ENCODE assay signal across 8 cellular contexts in genomic region chr20:45971675-45972499, GRCh38. TPM values are rescaled to one million over a fixed set of nuclear protein-coding genes. Genes with fewer than 3 reads are reported as not detected.
DNase-seq lines count a peak whose midpoint lies in the region; ATAC-seq, FAIRE-seq and TF ChIP-seq lines count a peak whose summit lies in the region.

Gene ZNF335 (minus strand): TSS chr20:45972203. CDS start chr20:45971410, 793 bp downstream.

- H3K9ac ChIP-seq in HUES64 (ENCODE audit: low read depth, low read length) (peak within 1 kb of the TSS; percentile 99), OCI-LY1 (ENCODE audit: low read length) (peak within 1 kb of the TSS; percentile 96)

- no peaks in the 10 kb centered on the region for H4K20me1 ChIP-seq in OCI-LY1 (ENCODE audit: insufficient read depth, low read length)

- ATAC-seq in GM21447 (IDR thresholded peaks at IDR 0.05; ENCODE audit: unreplicated experiment) = peak; percentile 63

- H3K27me3 Mint-ChIP-seq in mesothelial cell of epicardium (ENCODE audit: low read depth) = peaks cover 4% of the 10 kb centered on the region

- H3F3A ChIP-seq in OCI-LY1 (ENCODE audit: insufficient read depth, low read length) = no peaks in the 10 kb centered on the region

- peak within 1 kb of the TSS; percentile 100 for H3K27ac Mint-ChIP-seq in mesothelial cell of epicardium

- no peaks in the 10 kb centered on the region for H3K9me3 ChIP-seq in HUES64 (ENCODE audit: insufficient read depth, low read depth, low read length)
- no peaks in the 10 kb centered on the region for H3K9me3 ChIP-seq in OCI-LY1 (ENCODE audit: low read length)

- WGBS in HUES64 = under 1% methylated on average over 72 of the region's 72 CpGs

- peaks cover 16% of the 10 kb centered on the region for H3K79me2 ChIP-seq in OCI-LY1 (ENCODE audit: insufficient read depth, low read length)

- peak; percentile 88 for DNase-seq in D721Med (ENCODE audit: insufficient read length, low spot score)
- DNase-seq in activated CD8-positive, alpha-beta memory T cell treated with anti-CD3 and anti-CD28 coated beads, Interleukin-2, amount 50 U/mL, for 4 hours = peak; percentile 95
- DNase-seq in mesothelial cell of epicardium (ENCODE audit: low spot score in 2 of 2, unreplicated experiment in 2 of 2) = peak; percentile 87 to 96
- peak; percentile 91 to 92 for DNase-seq in stimulated activated CD8-positive, alpha-beta memory T cell treated with anti-CD3 and anti-CD28 coated beads, Interleukin-15, amount 100 ng/mL, for 48 hours (ENCODE audit: low read depth in 2 of 2)

- H3K9me2 ChIP-seq in OCI-LY1 (ENCODE audit: low read depth, low read length) = no peaks in the 10 kb centered on the region

- H3K4me1 ChIP-seq in HUES64 (ENCODE audit: insufficient read depth, low read length) = peaks cover 4% of the 10 kb centered on the region; the same call in 1 of the 2 replicates
- H3K4me1 ChIP-seq in OCI-LY1 (ENCODE audit: insufficient read depth, low read length, severe bottlenecking) = peaks cover 22% of the 10 kb centered on the region

- H3K36me3 ChIP-seq in HUES64 (ENCODE audit: insufficient read depth, low read length) = peaks cover 25% of the 10 kb centered on the region
- H3K36me3 ChIP-seq in OCI-LY1 (ENCODE audit: insufficient read depth, low read length) = peaks cover 28% of the 10 kb centered on the region

- H2AFZ ChIP-seq in OCI-LY1 (ENCODE audit: low read length) = peak within 1 kb of the TSS; percentile 71; the same call in 1 of the 2 replicates

- H3K4me3 ChIP-seq in HUES64 (ENCODE audit: low read length) = peak within 1 kb of the TSS; percentile 81
- peak within 1 kb of the TSS; percentile 81 for H3K4me3 ChIP-seq in OCI-LY1 (ENCODE audit: low read depth, low read length, poor library complexity, severe bottlenecking)

- H3K4me3 Mint-ChIP-seq in mesothelial cell of epicardium = peak within 1 kb of the TSS; percentile 75

- H3K4me1 Mint-ChIP-seq in mesothelial cell of epicardium = peaks cover 16% of the 10 kb centered on the region

- peaks cover 6% of the 10 kb centered on the region for H3K36me3 Mint-ChIP-seq in mesothelial cell of epicardium

- no peak for TF ChIP-seq CTCF in D721Med (IDR thresholded peaks at IDR 0.05; ENCODE audit: insufficient read depth, missing control alignments)
- no peak for TF ChIP-seq CTCF in OCI-LY1 (IDR thresholded peaks at IDR 0.05; ENCODE audit: low read length)
- TF ChIP-seq CTCF in mesothelial cell of epicardium (IDR thresholded peaks at IDR 0.05; ENCODE audit: unreplicated experiment) = peak; percentile 63

- no peak for FAIRE-seq in D721Med (lab: Jason Lieb, UNC)
- FAIRE-seq in endometrium (lab: Jason Lieb, UNC) = peak; percentile 88

- H3K4me2 ChIP-seq in OCI-LY1 (ENCODE audit: low read length) = peak within 1 kb of the TSS; percentile 66

- H3K27ac ChIP-seq in HUES64 (ENCODE audit: low read depth, low read length) (peak within 1 kb of the TSS; percentile 97), OCI-LY1 (ENCODE audit: low read depth, low read length, poor library complexity, severe bottlenecking) (peak within 1 kb of the TSS; percentile 98)

- H3K9me3 Mint-ChIP-seq in mesothelial cell of epicardium = no peaks in the 10 kb centered on the region

- H3K27me3 ChIP-seq in HUES64 (ENCODE audit: insufficient read depth, low read length) (no peaks in the 10 kb centered on the region), OCI-LY1 (ENCODE audit: insufficient read depth, low read length) (no peaks in the 10 kb centered on the region)

RNA-seq across cellular contexts. Expression of gene ZNF335, which starts in this region (rescaled TPM):
- polyA plus RNA-seq in HUES64 (2013, experiment 1 of 2) = 10.5 TPM
- polyA plus RNA-seq in HUES64 (2013, experiment 2 of 2) = 9.1 TPM
- total RNA-seq in mesothelial cell of epicardium = 31.1 to 33.5 TPM (median 31.6 TPM) in 3 replicates

Comparison
In these comparisons a context has a peak if more than half of its experiments do, and no peak if none do; other contexts are left out.
1. Peak in every context shown above with its lines: DNase-seq, ATAC-seq, H3K4me3 ChIP-seq and H3K27ac ChIP-seq.